Comparison of ENCODE assay signal across 12 cellular contexts in genomic region chr21:38994014-38994413, GRCh38.
DNase-seq lines count a peak whose midpoint lies in the region; ATAC-seq, FAIRE-seq and TF ChIP-seq lines count a peak whose summit lies in the region.
"Had no signal": no experiment of that assay in that cellular context is flagged by ENCODE, and none has a peak within 500 bp of the region (broad histone marks: within the 10 kb centered on the region; RNA-seq: fewer than 3 reads in every experiment).

No MANE protein-coding gene starts in this region.

- H3K9me3 ChIP-seq in Peyer's patch (no peaks in the 10 kb centered on the region), endothelial cell of umbilical vein (replicated peaks; ENCODE audit: control insufficient read depth, insufficient read depth, low read length) (no peaks in the 10 kb centered on the region), muscle layer of duodenum (ENCODE audit: control insufficient read depth in 1 of 2, low read length in 2 of 2) (no peaks in the 10 kb centered on the region), thyroid gland (no peaks in the 10 kb centered on the region), HAP-1 (no peaks in the 10 kb centered on the region), OCI-LY7 (ENCODE audit: low read length) (no peaks in the 10 kb centered on the region)

- no peaks in the 10 kb centered on the region for H3K36me3 ChIP-seq in Peyer's patch
- no peaks in the 10 kb centered on the region for H3K36me3 ChIP-seq in endothelial cell of umbilical vein (ENCODE audit: control insufficient read depth in 2 of 2, extremely low read depth in 1 of 2, insufficient read depth in 2 of 2, low read length in 2 of 2)
- H3K36me3 ChIP-seq in muscle layer of duodenum (ENCODE audit: control insufficient read depth in 1 of 2, insufficient read depth in 2 of 2, low read length in 2 of 2): no peaks in the 10 kb centered on the region
- no peaks in the 10 kb centered on the region for H3K36me3 ChIP-seq in thyroid gland
- no peaks in the 10 kb centered on the region for H3K36me3 ChIP-seq in HAP-1 (replicated peaks)
- no peaks in the 10 kb centered on the region for H3K36me3 ChIP-seq in OCI-LY7 (ENCODE audit: insufficient read depth, low read length)

- TSS peak; percentile 91 for BruUV-seq in endothelial cell of umbilical vein (replicated peaks; lab: Mats Ljungman, UMichigan)
- no TSS peak for BruUV-seq in OCI-LY7 (replicated peaks; lab: Mats Ljungman, UMichigan)

- H3K27me3 ChIP-seq in Peyer's patch: no peaks in the 10 kb centered on the region
- no peaks in the 10 kb centered on the region for H3K27me3 ChIP-seq in endothelial cell of umbilical vein (ENCODE audit: control insufficient read depth in 2 of 2, insufficient read depth in 2 of 2, low read length in 2 of 2)
- H3K27me3 ChIP-seq in muscle layer of duodenum (ENCODE audit: low read depth, low read length): no peaks in the 10 kb centered on the region
- H3K27me3 ChIP-seq in thyroid gland: no peaks in the 10 kb centered on the region
- H3K27me3 ChIP-seq in HAP-1 (ENCODE audit: low read depth): no peaks in the 10 kb centered on the region

- H3K4me1 ChIP-seq in Peyer's patch (peaks cover 0 to 40% (median 0%) of the 10 kb centered on the region in 4 donors), endothelial cell of umbilical vein (ENCODE audit: control insufficient read depth, extremely low read depth, insufficient read depth, low read length) (peaks cover 58% of the 10 kb centered on the region), muscle layer of duodenum (ENCODE audit: control insufficient read depth in 1 of 2, insufficient read depth in 2 of 2, low read length in 2 of 2) (peaks cover 14 to 33% of the 10 kb centered on the region in 2 donors), thyroid gland (peaks cover 32 to 64% of the 10 kb centered on the region in 2 donors), HAP-1 (no peaks in the 10 kb centered on the region), OCI-LY7 (ENCODE audit: insufficient read depth, low read length, poor library complexity, severe bottlenecking) (no peaks in the 10 kb centered on the region)

- no peak for FAIRE-seq in endothelial cell of umbilical vein (lab: Jason Lieb, UNC)

- intact Hi-C loops in endothelial cell of umbilical vein (cut with micrococcal nuclease): loop anchor here (5.0 kb wide), 3 partner anchors 82 to 262 kb away; no protein-coding TSS in a partner anchor
- intact Hi-C loops in thyroid gland (cut with DNase I): loop anchor here (10.0 kb wide), 1 partner anchor 189 kb away; the partner anchor contains the start of gene ETS2
- intact Hi-C loops in OCI-LY7 (cut with micrococcal nuclease; ENCODE audit: unreplicated experiment): no loop called here

- peak overlapping the region; percentile 93 for H3K4me2 ChIP-seq in endothelial cell of umbilical vein (ENCODE audit: insufficient read depth, low read length)
- H3K4me2 ChIP-seq in OCI-LY7 (ENCODE audit: low read length): no peak overlapping the region

- DNase-seq in Peyer's patch: no peak
- no peak for DNase-seq in endothelial cell of umbilical vein (ENCODE audit: low read depth, low spot score)
- peak in 1 of 2 donors; percentile 20 for DNase-seq in thyroid gland
- no peak for DNase-seq in HAP-1 (ENCODE audit: low spot score in 2 of 2)
- DNase-seq in OCI-LY7 (ENCODE audit: low spot score): no peak
- no peak for DNase-seq in medulla oblongata (ENCODE audit: extremely low spot score)
- DNase-seq: activated CD4-positive, alpha-beta T cell treated with anti-CD3 and anti-CD28 coated beads for 36 hours; NCI-H187 treated with DMSO at 0.1 percent for 48 hours; NCI-H524 had no signal

- H4K20me1 ChIP-seq in endothelial cell of umbilical vein (replicated peaks; ENCODE audit: control insufficient read depth, extremely low read depth, insufficient read depth, low read length) (no peaks in the 10 kb centered on the region), OCI-LY7 (ENCODE audit: insufficient read depth, low read length) (no peaks in the 10 kb centered on the region)

- TF ChIP-seq CTCF in Peyer's patch (IDR thresholded peaks at IDR 0.05): no peak
- TF ChIP-seq CTCF in endothelial cell of umbilical vein (IDR thresholded peaks at IDR 0.05; ENCODE audit: extremely low read depth in 1 of 2, insufficient read depth in 1 of 2, low read depth in 1 of 2, low read length in 2 of 2): no peak
- no peak for TF ChIP-seq CTCF in thyroid gland (IDR thresholded peaks at IDR 0.05)
- no peak for TF ChIP-seq CTCF in OCI-LY7 (conservative IDR thresholded peaks at IDR 0.05; ENCODE audit: low read length)

- CTCF ChIA-PET in endothelial cell of umbilical vein (lab: Charles Lee): interaction anchor here (0.7 to 2.4 kb wide), 13 partner anchors 9 to 824 kb away, joined by 3 to 8 read pairs (median 4); no protein-coding TSS in a partner anchor
- CTCF ChIA-PET in OCI-LY7 (lab: Charles Lee; ENCODE audit: unreplicated experiment): no interaction called here

- H2AFZ ChIP-seq in endothelial cell of umbilical vein (ENCODE audit: low read depth, low read length) (no peak overlapping the region), OCI-LY7 (ENCODE audit: low read length) (no peak overlapping the region)

- H3K9me2 ChIP-seq in OCI-LY7 (ENCODE audit: insufficient read depth, low read length): no peaks in the 10 kb centered on the region

- no peak for TF ChIP-seq POLR2A in Peyer's patch (IDR thresholded peaks at IDR 0.05)
- TF ChIP-seq POLR2A in endothelial cell of umbilical vein (IDR thresholded peaks at IDR 0.05; ENCODE audit: low read depth, low read length): no peak
- TF ChIP-seq POLR2A in thyroid gland (IDR thresholded peaks at IDR 0.05): no peak

- no peaks in the 10 kb centered on the region for H3K79me2 ChIP-seq in endothelial cell of umbilical vein (ENCODE audit: control insufficient read depth, insufficient read depth, low read length)
- H3K79me2 ChIP-seq in OCI-LY7 (ENCODE audit: insufficient read depth, low read depth, low read length): no peaks in the 10 kb centered on the region

- no peaks in the 10 kb centered on the region for H3K9me1 ChIP-seq in endothelial cell of umbilical vein (replicated peaks; ENCODE audit: control insufficient read depth, extremely low read depth, insufficient read depth, low read length)

- H3K9ac ChIP-seq in endothelial cell of umbilical vein (replicated peaks; ENCODE audit: extremely low read depth, insufficient read depth, low read length): peak overlapping the region; percentile 69

- in situ Hi-C loops in HAP-1 (cut with MboI; ENCODE audit: low sequenced_read_pairs): no loop called here

- ATAC-seq in HG02798 (IDR thresholded peaks at IDR 0.05; ENCODE audit: poor library complexity, unreplicated experiment): no peak
- ATAC-seq: activated CD4-positive, alpha-beta T cell treated with anti-CD3 and anti-CD28 coated beads for 36 hours; left colon had no signal

- H3K4me3 ChIP-seq in Peyer's patch: no peak overlapping the region
- H3K4me3 ChIP-seq in endothelial cell of umbilical vein (replicated peaks in 1 of 3; ENCODE audit: insufficient read depth in 1 of 3, low read depth in 1 of 3, low read length in 3 of 3): no peak overlapping the region
- H3K4me3 ChIP-seq in muscle layer of duodenum (ENCODE audit: low read depth in 1 of 2, low read length in 2 of 2): no peak overlapping the region
- no peak overlapping the region for H3K4me3 ChIP-seq in thyroid gland (replicated peaks in 1 of 3)
- H3K4me3 ChIP-seq in HAP-1: no peak overlapping the region
- H3K4me3 ChIP-seq in OCI-LY7 (ENCODE audit: low read depth, low read length, poor library complexity, severe bottlenecking): no peak overlapping the region

- 72 to 90% methylated on average over 11 of the region's 11 CpGs for WGBS in thyroid gland, 2 donors

- dilution Hi-C loops in endothelial cell of umbilical vein (cut with MboI; ENCODE audit: extremely low pct_ligation_motif_present, low sequenced_read_pairs): no loop called here

- H3K27ac ChIP-seq in Peyer's patch (peak overlapping the region in 3 of 4 donors; percentile 26 to 65 (median 53)), endothelial cell of umbilical vein (ENCODE audit: insufficient read depth, low read depth, low read length) (peak overlapping the region; percentile 94), muscle layer of duodenum (ENCODE audit: low read length) (peak overlapping the region; percentile 8), thyroid gland (peak overlapping the region; percentile 49 to 76 (median 74)), OCI-LY7 (ENCODE audit: low read depth, low read length, poor library complexity, severe bottlenecking) (no peak overlapping the region)

- POLR2A ChIA-PET in endothelial cell of umbilical vein (lab: Charles Lee): interaction anchor here (0.5 kb wide), 1 partner anchor 12 kb away, joined by 4 read pairs; no protein-coding TSS in a partner anchor
- POLR2A ChIA-PET in OCI-LY7 (lab: Charles Lee): no interaction called here

TF ChIP-seq in endothelial cell of umbilical vein, 7 proteins besides CTCF, POLR2A, EP300 and RAD21:
- TF ChIP-seq EZH2 (IDR thresholded peaks at IDR 0.05; ENCODE audit: borderline replicate concordance, low read depth, low read length, severe bottlenecking) (no peak), MAX (IDR thresholded peaks at IDR 0.05; ENCODE audit: insufficient read depth, insufficient read length) (no peak), POLR2AphosphoS5 (IDR thresholded peaks at IDR 0.05; ENCODE audit: insufficient read depth, low read depth, low read length) (no peak), FOS (IDR thresholded peaks at IDR 0.05; ENCODE audit: borderline replicate concordance, insufficient read depth, low read length) (no peak), GATA2 (IDR thresholded peaks at IDR 0.05; ENCODE audit: insufficient read depth, insufficient read length, low read depth, low read length) (no peak), MYC (IDR thresholded peaks at IDR 0.05; ENCODE audit: low read depth, low read length) (no peak)
